8 cellular contexts compared by ENCODE assay signal in the genomic region with DNA sequence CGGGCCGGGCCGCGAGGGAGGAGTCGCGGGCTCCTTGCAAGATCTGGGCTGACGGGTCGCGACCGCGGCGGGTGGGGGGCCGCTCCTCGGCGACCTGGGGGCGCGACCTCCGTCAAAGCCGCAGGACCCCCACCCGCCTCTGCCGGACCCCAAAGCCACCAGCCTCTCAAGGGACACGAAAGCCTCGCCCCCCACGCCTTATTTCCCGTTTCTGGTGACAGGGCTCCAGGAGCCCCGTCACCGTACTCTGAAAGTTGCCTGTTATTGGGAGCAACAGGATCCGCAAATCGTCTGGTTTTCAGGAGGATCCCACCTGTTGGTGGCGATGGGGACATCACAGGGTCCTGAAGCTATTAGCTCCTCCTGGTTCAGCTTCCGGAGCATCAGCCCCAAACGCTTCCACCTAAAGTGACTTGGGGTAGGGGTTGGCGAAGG. TPM values are rescaled to one million over a fixed set of nuclear protein-coding genes. Genes with fewer than 3 reads are reported as not detected.
DNase-seq lines count a peak whose midpoint lies in the region; ATAC-seq and TF ChIP-seq lines count a peak whose summit lies in the region.

No MANE protein-coding gene starts in this region.

- ATAC-seq in GM21619 (IDR thresholded peaks at IDR 0.05; ENCODE audit: unreplicated experiment) (peak; percentile 4), GM21825 (IDR thresholded peaks at IDR 0.05; ENCODE audit: unreplicated experiment) (no peak)

- H3K4me2 ChIP-seq in PC-9 (peak overlapping the region; percentile 97), mesendoderm (ENCODE audit: low read length) (peak overlapping the region; percentile 44)

- POLR2A ChIA-PET in PC-9 (lab: Charles Lee; ENCODE audit: unreplicated experiment): no interaction called here

- no peak overlapping the region for H3K18ac ChIP-seq in mesendoderm (ENCODE audit: low read length)

- peaks cover 22% of the 10 kb centered on the region for H3K79me1 ChIP-seq in mesendoderm (ENCODE audit: low read length)

- TF ChIP-seq CTCF in PC-9 (conservative IDR thresholded peaks at IDR 0.05): no peak; the same call in 1 of the 2 replicates
- no peak for TF ChIP-seq CTCF in GM10266 (IDR thresholded peaks at IDR 0.05; ENCODE audit: control insufficient read depth, insufficient read depth, low read depth, missing control alignments)
- TF ChIP-seq CTCF in GM13976 (IDR thresholded peaks at IDR 0.05; ENCODE audit: borderline replicate concordance, control extremely low read depth, extremely low read depth, insufficient read depth, missing control alignments): no peak

- H3K23ac ChIP-seq in mesendoderm (ENCODE audit: low read length): peak overlapping the region; percentile 97

- H3K4ac ChIP-seq in mesendoderm (ENCODE audit: low read depth, low read length): peak overlapping the region; percentile 49

- no peaks in the 10 kb centered on the region for H3K9me2 ChIP-seq in PC-9 (ENCODE audit: insufficient read depth)

- CTCF ChIA-PET in PC-9 (lab: Charles Lee): no interaction called here

- H3K27me3 ChIP-seq in PC-9 (ENCODE audit: insufficient read depth, low read depth) (no peaks in the 10 kb centered on the region), mesendoderm (ENCODE audit: insufficient read depth, low read length, poor library complexity) (no peaks in the 10 kb centered on the region)

- in situ Hi-C loops in GM13976 (cut with MboI; ENCODE audit: low sequenced_read_pairs, unreplicated experiment): no loop called here

- H3K36me3 ChIP-seq in PC-9 (ENCODE audit: low read depth): peaks cover 15% of the 10 kb centered on the region
- H3K36me3 ChIP-seq in mesendoderm (ENCODE audit: control insufficient read depth, insufficient read depth, low read length): no peaks in the 10 kb centered on the region

- H2AFZ ChIP-seq in PC-9: peak overlapping the region; percentile 88

- no peaks in the 10 kb centered on the region for H3K9me3 ChIP-seq in PC-9 (ENCODE audit: insufficient read depth, low read depth)

- H3K79me2 ChIP-seq in PC-9 (ENCODE audit: low read depth): peaks cover 92% of the 10 kb centered on the region
- peaks cover 28% of the 10 kb centered on the region for H3K79me2 ChIP-seq in mesendoderm (ENCODE audit: control insufficient read depth, insufficient read depth, low read length)

- DNase-seq in AG08396 (ENCODE audit: low spot score) (peak; percentile 49), PC-9 (no peak), dermis microvascular lymphatic vessel endothelial cell (ENCODE audit: low read depth in 2 of 2) (peak; percentile 9 to 39), mesendoderm (peak; percentile 85), GM10266 (ENCODE audit: extremely low spot score) (no peak), GM13976 (ENCODE audit: low spot score) (no peak)

- peaks cover 4% of the 10 kb centered on the region for H3F3A ChIP-seq in PC-9 (ENCODE audit: insufficient read depth, low read depth)

- H3K4me1 ChIP-seq in PC-9 (replicated peaks; ENCODE audit: insufficient read depth) (peaks cover 23% of the 10 kb centered on the region), mesendoderm (ENCODE audit: control insufficient read depth, low read depth, low read length) (peaks cover 2% of the 10 kb centered on the region)

- H3K9ac ChIP-seq in mesendoderm (ENCODE audit: low read length): peak overlapping the region; percentile 99

- H2BK120ac ChIP-seq in mesendoderm (ENCODE audit: low read depth, low read length): no peak overlapping the region

- BruUV-seq in PC-9 (replicated peaks; lab: Mats Ljungman, UMichigan): TSS peak; percentile 20

- H4K5ac ChIP-seq in mesendoderm (ENCODE audit: low read length): no peak overlapping the region

- peak overlapping the region; percentile 93 for H3K4me3 ChIP-seq in PC-9
- H3K4me3 ChIP-seq in mesendoderm (ENCODE audit: low read length): peak overlapping the region; percentile 98

- H3K27ac ChIP-seq in PC-9 (peak overlapping the region; percentile 71), mesendoderm (ENCODE audit: low read depth, low read length) (peak overlapping the region; percentile 25)

- no peak overlapping the region for H2BK15ac ChIP-seq in mesendoderm (replicated peaks; ENCODE audit: low read depth)

- no CpG with 5 or more reads among the region's 33 CpGs for WGBS in mesendoderm (ENCODE audit: extremely low coverage, insufficient coverage, low lambda C conversion rate)

- intact Hi-C loops in PC-9 (cut with micrococcal nuclease; ENCODE audit: unreplicated experiment): loop anchor here (5.0 kb wide), 1 partner anchor 129 kb away; a partner anchor contains a TSS

- no peak overlapping the region for H2AK5ac ChIP-seq in mesendoderm (ENCODE audit: low read length)

- peak overlapping the region; percentile 82 for H2BK5ac ChIP-seq in mesendoderm (ENCODE audit: low read length)

- H3K56ac ChIP-seq in mesendoderm (ENCODE audit: low read length): peak overlapping the region; percentile 100

- H4K20me1 ChIP-seq in PC-9 (ENCODE audit: insufficient read depth): peaks cover 20% of the 10 kb centered on the region; the same call in 1 of the 2 replicates

- H4K8ac ChIP-seq in mesendoderm (ENCODE audit: low read depth, low read length): no peak overlapping the region

RNA-seq across cellular contexts. Expression of a gene that starts 0.5 kb away (rescaled TPM):
- total RNA-seq in PC-9 (2021) (46.1 and 55.2 TPM in 2 replicates), dermis microvascular lymphatic vessel endothelial cell (16.9 and 38.2 TPM in 2 replicates)
- 14.4 TPM for polyA plus RNA-seq in mesendoderm (2013, experiment 1 of 2)
- 13.7 TPM for polyA plus RNA-seq in mesendoderm (2013, experiment 2 of 2)

RNA-seq across cellular contexts. Expression of a gene that starts 0.9 kb away (rescaled TPM):
- total RNA-seq in PC-9 (2021) (39.9 and 56.7 TPM in 2 replicates), dermis microvascular lymphatic vessel endothelial cell (17.7 TPM in 2 replicates)
- 52.3 TPM for polyA plus RNA-seq in mesendoderm (2013, experiment 1 of 2)
- 47.0 TPM for polyA plus RNA-seq in mesendoderm (2013, experiment 2 of 2)

RNA-seq across cellular contexts. Expression of a gene that starts 48.1 kb away (rescaled TPM):
- total RNA-seq in PC-9 (2021) (not detected in 2 replicates), dermis microvascular lymphatic vessel endothelial cell (not detected in 2 replicates)
- 1.0 TPM for polyA plus RNA-seq in mesendoderm (2013, experiment 1 of 2)
- 1.1 TPM for polyA plus RNA-seq in mesendoderm (2013, experiment 2 of 2)

Comparison
In these comparisons a context has a peak if more than half of its experiments do, and no peak if none do; other contexts are left out.
1. DNase-seq: peak in AG08396 (single experiment), dermis microvascular lymphatic vessel endothelial cell (2 of 2) and mesendoderm (single experiment); none in PC-9 (0 of 2), GM10266 (single experiment) and GM13976 (single experiment).